ENCODE assay signal across 12 cellular contexts in genomic region chr14:104975481-104976197, GRCh38. TPM values are rescaled to one million over a fixed set of nuclear protein-coding genes. Genes with fewer than 3 reads are reported as not detected.
DNase-seq lines count a peak whose midpoint lies in the region; ATAC-seq and TF ChIP-seq lines count a peak whose summit lies in the region.
"Had no signal": no experiment of that assay in that cellular context is flagged by ENCODE, and none has a peak within 500 bp of the region (broad histone marks: within the 10 kb centered on the region; RNA-seq: fewer than 3 reads in every experiment).

No MANE protein-coding gene starts in this region.

- H3K4me3 Mint-ChIP-seq in activated B cell treated with CpG ODN at 0.5 μM for 24 hours, result no peak overlapping the region
- H3K4me3 Mint-ChIP-seq in naive thymus-derived CD4-positive, alpha-beta T cell, result peak overlapping the region in 4 of 10 donors; percentile 51 to 92 (median 71)
- H3K4me3 Mint-ChIP-seq in activated naive CD8-positive, alpha-beta T cell treated with anti-CD3 and anti-CD28 coated beads, Interleukin-2, amount 50 U/mL, for 24 hours, result no peak overlapping the region

- no peak overlapping the region for H3K27ac ChIP-seq in naive thymus-derived CD4-positive, alpha-beta T cell (ENCODE audit: low read depth, low read length)
- H3K27ac ChIP-seq in foreskin keratinocyte, result no peak overlapping the region
- H3K27ac ChIP-seq: SK-N-MC had no signal

- ATAC-seq in activated B cell treated with CpG ODN at 0.5 μM for 24 hours (ENCODE audit: low read depth) (peak; percentile 22), foreskin keratinocyte (no peak), GM21723 (IDR thresholded peaks at IDR 0.05; ENCODE audit: unreplicated experiment) (no peak)
- peak; percentile 7 for ATAC-seq in naive thymus-derived CD4-positive, alpha-beta T cell
- no peak for ATAC-seq in activated naive CD8-positive, alpha-beta T cell treated with anti-CD3 and anti-CD28 coated beads, Interleukin-2, amount 50 U/mL, for 24 hours

- CTCF ChIA-PET in GM10248 (lab: Yijun Ruan, JAX) (interaction anchor here (0.7 to 6.1 kb wide), 21 partner anchors 9 to 429 kb away, joined by 3 to 177 read pairs (median 4); no protein-coding TSS in a partner anchor), activated B cell treated with CpG ODN at 0.5 μM for 24 hours (lab: Charles Lee) (interaction anchor here (0.6 to 5.3 kb wide), 10 partner anchors 9 to 111 kb away, joined by 3 to 71 read pairs (median 4); no protein-coding TSS in a partner anchor)
- CTCF ChIA-PET in naive thymus-derived CD4-positive, alpha-beta T cell (lab: Charles Lee), result interaction anchor here (0.5 to 4.6 kb wide), 8 partner anchors 9 to 90 kb away, joined by 3 to 54 read pairs (median 4); partner anchors contain the start of gene GPR132

- in situ Hi-C loops in HAP-1 (cut with MboI; ENCODE audit: low sequenced_read_pairs), result no loop called here

- H3K27me3 ChIP-seq in HAP-1 (ENCODE audit: low read depth) (no peaks in the 10 kb centered on the region), foreskin keratinocyte (no peaks in the 10 kb centered on the region)
- peaks cover 0 to 8% of the 10 kb centered on the region in 2 donors for H3K27me3 ChIP-seq in naive thymus-derived CD4-positive, alpha-beta T cell (ENCODE audit: control insufficient read depth in 2 of 2, insufficient read depth in 2 of 2, low read length in 2 of 2)

- DNase-seq in GM10248 (ENCODE audit: extremely low spot score) (peak; percentile 55), HAP-1 (ENCODE audit: low spot score in 2 of 2) (peak; percentile 7 to 45), activated B cell treated with CpG ODN at 0.5 μM for 24 hours (no peak), foreskin keratinocyte (no peak), head of caudate nucleus (no peak)
- DNase-seq in naive thymus-derived CD4-positive, alpha-beta T cell, result no peak
- DNase-seq in activated naive CD8-positive, alpha-beta T cell treated with anti-CD3 and anti-CD28 coated beads, Interleukin-2, amount 50 U/mL, for 24 hours, result no peak

- peak; percentile 55 for TF ChIP-seq CTCF in GM10248 (IDR thresholded peaks at IDR 0.05; ENCODE audit: control extremely low read depth, extremely low read depth, low read depth, missing control alignments)
- no peak for TF ChIP-seq CTCF in activated B cell treated with CpG ODN at 0.5 μM for 24 hours (IDR thresholded peaks at IDR 0.05)
- TF ChIP-seq CTCF in foreskin keratinocyte (conservative IDR thresholded peaks at IDR 0.05), result no peak

- H3K27me3 Mint-ChIP-seq in activated B cell treated with CpG ODN at 0.5 μM for 24 hours, result peaks cover 21% of the 10 kb centered on the region
- peaks cover 8 to 33% (median 16%) of the 10 kb centered on the region in 5 donors for H3K27me3 Mint-ChIP-seq in naive thymus-derived CD4-positive, alpha-beta T cell
- H3K27me3 Mint-ChIP-seq in activated naive CD8-positive, alpha-beta T cell treated with anti-CD3 and anti-CD28 coated beads, Interleukin-2, amount 50 U/mL, for 24 hours, result peaks cover 23% of the 10 kb centered on the region

- H3K36me3 ChIP-seq in HAP-1 (replicated peaks), result no peaks in the 10 kb centered on the region
- H3K36me3 ChIP-seq in naive thymus-derived CD4-positive, alpha-beta T cell (ENCODE audit: control insufficient read depth in 2 of 3, insufficient read depth in 3 of 3, low read length in 3 of 3), result no peaks in the 10 kb centered on the region

- peaks cover 14% of the 10 kb centered on the region for H3K4me1 Mint-ChIP-seq in activated B cell treated with CpG ODN at 0.5 μM for 24 hours
- H3K4me1 Mint-ChIP-seq in naive thymus-derived CD4-positive, alpha-beta T cell, result peaks cover 5 to 19% (median 13%) of the 10 kb centered on the region in 7 donors
- H3K4me1 Mint-ChIP-seq in activated naive CD8-positive, alpha-beta T cell treated with anti-CD3 and anti-CD28 coated beads, Interleukin-2, amount 50 U/mL, for 24 hours, result peaks cover 11% of the 10 kb centered on the region

- H3K27ac Mint-ChIP-seq in activated B cell treated with CpG ODN at 0.5 μM for 24 hours, result no peak overlapping the region
- peak overlapping the region in 2 of 9 donors; percentile 23 to 43 for H3K27ac Mint-ChIP-seq in naive thymus-derived CD4-positive, alpha-beta T cell
- H3K27ac Mint-ChIP-seq in activated naive CD8-positive, alpha-beta T cell treated with anti-CD3 and anti-CD28 coated beads, Interleukin-2, amount 50 U/mL, for 24 hours, result no peak overlapping the region
- H3K27ac Mint-ChIP-seq: activated naive CD8-positive, alpha-beta T cell had no signal

- H3K4me3 ChIP-seq in HAP-1, result no peak overlapping the region
- H3K4me3 ChIP-seq in naive thymus-derived CD4-positive, alpha-beta T cell (ENCODE audit: low read length), result no peak overlapping the region
- H3K4me3 ChIP-seq: lung, SK-N-MC had no signal

- H3K4me1 ChIP-seq in HAP-1 (peaks cover 2% of the 10 kb centered on the region), foreskin keratinocyte (peaks cover 13% of the 10 kb centered on the region)
- H3K4me1 ChIP-seq in naive thymus-derived CD4-positive, alpha-beta T cell (ENCODE audit: control insufficient read depth in 2 of 2, insufficient read depth in 2 of 2, low read length in 2 of 2), result peaks cover 0 to 7% of the 10 kb centered on the region in 2 donors

- intact Hi-C loops in activated B cell treated with CpG ODN at 0.5 μM for 24 hours (cut with micrococcal nuclease), result loop anchor here (1.0 to 2.0 kb wide), 4 partner anchors 70 to 377 kb away; no protein-coding TSS in a partner anchor
- intact Hi-C loops in naive thymus-derived CD4-positive, alpha-beta T cell (cut with micrococcal nuclease), result loop anchor here (1.0 to 5.0 kb wide), 5 partner anchors 46 to 377 kb away; partner anchors contain the start of genes CDCA4 (in 1 of the 2) and GPR132 (in 1 of the 2)
- intact Hi-C loops in head of caudate nucleus (cut with DNase I), result no loop called here

- POLR2A ChIA-PET in GM10248 (lab: Yijun Ruan, JAX), result no interaction called here
- POLR2A ChIA-PET in activated B cell treated with CpG ODN at 0.5 μM for 24 hours (lab: Charles Lee), result interaction anchor here (0.6 to 0.9 kb wide), 4 partner anchors 10 to 111 kb away, joined by 3 to 9 read pairs (median 6); partner anchors contain the start of gene CLBA1
- POLR2A ChIA-PET in naive thymus-derived CD4-positive, alpha-beta T cell (lab: Charles Lee), result interaction anchor here (1.6 kb wide), 1 partner anchor 70 kb away, joined by 6 read pairs; no protein-coding TSS in a partner anchor

- H3K36me3 Mint-ChIP-seq in activated B cell treated with CpG ODN at 0.5 μM for 24 hours (ENCODE audit: low read depth), result no peaks in the 10 kb centered on the region
- peaks cover 0 to 3% (median 0%) of the 10 kb centered on the region in 5 donors for H3K36me3 Mint-ChIP-seq in naive thymus-derived CD4-positive, alpha-beta T cell
- H3K36me3 Mint-ChIP-seq in activated naive CD8-positive, alpha-beta T cell treated with anti-CD3 and anti-CD28 coated beads, Interleukin-2, amount 50 U/mL, for 24 hours (ENCODE audit: low read depth), result no peaks in the 10 kb centered on the region
- H3K36me3 Mint-ChIP-seq: activated naive CD8-positive, alpha-beta T cell had no signal

- H3K9me3 Mint-ChIP-seq in activated B cell treated with CpG ODN at 0.5 μM for 24 hours, result no peaks in the 10 kb centered on the region
- no peaks in the 10 kb centered on the region for H3K9me3 Mint-ChIP-seq in naive thymus-derived CD4-positive, alpha-beta T cell
- no peaks in the 10 kb centered on the region for H3K9me3 Mint-ChIP-seq in activated naive CD8-positive, alpha-beta T cell treated with anti-CD3 and anti-CD28 coated beads, Interleukin-2, amount 50 U/mL, for 24 hours
- H3K9me3 Mint-ChIP-seq: HFFc6 had no signal

- no peaks in the 10 kb centered on the region for H3K9me3 ChIP-seq in HAP-1
- no peaks in the 10 kb centered on the region for H3K9me3 ChIP-seq in naive thymus-derived CD4-positive, alpha-beta T cell (ENCODE audit: control insufficient read depth in 2 of 3, low read length in 3 of 3)

RNA-seq across cellular contexts. Expression of gene AHNAK2, which starts 2.5 kb away (rescaled TPM):
- total RNA-seq in activated B cell treated with CpG ODN at 0.5 μM for 24 hours, result not detected in 2 replicates
- under 1 TPM in 1 of 5 experiments, not detected in 4; 0.02 TPM for total RNA-seq in naive thymus-derived CD4-positive, alpha-beta T cell
- not detected for polyA plus RNA-seq in naive thymus-derived CD4-positive, alpha-beta T cell
- 183 and 225 TPM in 2 replicates for total RNA-seq in foreskin keratinocyte
- polyA plus RNA-seq in foreskin keratinocyte, result 73.0 and 79.4 TPM in 2 replicates

RNA-seq across cellular contexts. Expression of gene CLBA1, which starts 9.9 kb away (rescaled TPM):
- 2.7 and 3.9 TPM in 2 replicates for total RNA-seq in activated B cell treated with CpG ODN at 0.5 μM for 24 hours
- total RNA-seq in naive thymus-derived CD4-positive, alpha-beta T cell, result 1 to 10 TPM in 4 of 5 experiments, under 1 TPM in 1; 0.51 to 2.1 (median 1.3) TPM
- polyA plus RNA-seq in naive thymus-derived CD4-positive, alpha-beta T cell, result under 1 TPM; 0.26 to 0.72 TPM
- 7.4 and 8.3 TPM in 2 replicates for total RNA-seq in foreskin keratinocyte
- 6.1 and 6.8 TPM in 2 replicates for polyA plus RNA-seq in foreskin keratinocyte

RNA-seq across cellular contexts. Expression of gene CDCA4, which starts 45.2 kb away (rescaled TPM):
- total RNA-seq in activated B cell treated with CpG ODN at 0.5 μM for 24 hours, result 11.7 and 13.6 TPM in 2 replicates
- total RNA-seq in naive thymus-derived CD4-positive, alpha-beta T cell, result 10 to 100 TPM; 12.7 to 47.8 (median 14.0) TPM
- 10 to 100 TPM in 1 of 2 donors, 1 to 10 TPM in 1; 8.0 to 12.1 TPM for polyA plus RNA-seq in naive thymus-derived CD4-positive, alpha-beta T cell
- total RNA-seq in foreskin keratinocyte, result 74.1 and 81.5 TPM in 2 replicates
- 70.3 TPM in 2 replicates for polyA plus RNA-seq in foreskin keratinocyte

RNA-seq across cellular contexts. Expression of gene PLD4, which starts 51.0 kb away (rescaled TPM):
- total RNA-seq in activated B cell treated with CpG ODN at 0.5 μM for 24 hours (458 and 473 TPM in 2 replicates), foreskin keratinocyte (not detected in 2 replicates)
- total RNA-seq in naive thymus-derived CD4-positive, alpha-beta T cell, result 10 to 100 TPM in 1 of 5 experiments, 1 to 10 TPM in 2, under 1 TPM in 2; 0.10 to 32.0 (median 1.2) TPM
- polyA plus RNA-seq in naive thymus-derived CD4-positive, alpha-beta T cell, result under 1 TPM in 1 of 2 donors, not detected in 1; 0.35 TPM
- polyA plus RNA-seq in foreskin keratinocyte, result 0.02 and 0.03 TPM in 2 replicates

Comparison
In these comparisons a context has a peak if more than half of its experiments do, and no peak if none do; other contexts are left out.
1. DNase-seq: peak in GM10248 (single experiment) and HAP-1 (2 of 2); none in activated B cell treated with CpG ODN at 0.5 μM for 24 hours (single experiment), naive thymus-derived CD4-positive, alpha-beta T cell (0 of 9), foreskin keratinocyte (0 of 2), head of caudate nucleus (0 of 42) and activated naive CD8-positive, alpha-beta T cell treated with anti-CD3 and anti-CD28 coated beads, Interleukin-2, amount 50 U/mL, for 24 hours (single experiment).
2. ATAC-seq: peak in activated B cell treated with CpG ODN at 0.5 μM for 24 hours (single experiment) and naive thymus-derived CD4-positive, alpha-beta T cell (single experiment); none in foreskin keratinocyte (single experiment), GM21723 (single experiment) and activated naive CD8-positive, alpha-beta T cell treated with anti-CD3 and anti-CD28 coated beads, Interleukin-2, amount 50 U/mL, for 24 hours (single experiment).
3. RNA of gene AHNAK2, which starts 2.5 kb away (total RNA-seq): 183 to 225 TPM in foreskin keratinocyte; 0.02 TPM in naive thymus-derived CD4-positive, alpha-beta T cell and not detected in activated B cell treated with CpG ODN at 0.5 μM for 24 hours; every median in the first group is over 100 times any median in the second.